In genomic region chr9:15735083-15735974, GRCh38 we compare ENCODE assay signal across 13 cellular contexts.
A peak's percentile ranks its signal among the peaks of the same experiment; 100 is the strongest.
DNase-seq lines count a peak whose midpoint lies in the region; ATAC-seq and TF ChIP-seq lines count a peak whose summit lies in the region.
"Had no signal": no experiment of that assay in that cellular context is flagged by ENCODE, and none has a peak within 500 bp of the region (broad histone marks: within the 10 kb centered on the region; RNA-seq: fewer than 3 reads in every experiment).

No MANE protein-coding gene starts in this region.

- no peaks in the 10 kb centered on the region for H3K27me3 ChIP-seq in osteoblast (ENCODE audit: insufficient read depth, low read length)

- H3K9me3 Mint-ChIP-seq in glutamatergic neuron (ENCODE audit: unreplicated experiment): no peaks in the 10 kb centered on the region
- H3K9me3 Mint-ChIP-seq: activated CD4-positive, alpha-beta T cell treated with anti-CD3 and anti-CD28 coated beads, Interleukin-2, amount 10 ng/mL, durations not matched to agents 24 days and 14 days; activated naive CD4-positive, alpha-beta T cell treated with anti-CD3 and anti-CD28 coated beads, Interleukin-2, amount 50 U/mL, for 24 hours had no signal

- no peaks in the 10 kb centered on the region for H3K4me1 Mint-ChIP-seq in glutamatergic neuron (ENCODE audit: low read depth, unreplicated experiment)
- H3K4me1 Mint-ChIP-seq: activated CD4-positive, alpha-beta T cell treated with anti-CD3 and anti-CD28 coated beads, Interleukin-2, amount 10 ng/mL, durations not matched to agents 24 days and 14 days; activated naive CD4-positive, alpha-beta T cell treated with anti-CD3 and anti-CD28 coated beads, Interleukin-2, amount 50 U/mL, for 24 hours had no signal

- no peaks in the 10 kb centered on the region for H4K20me1 ChIP-seq in osteoblast (ENCODE audit: insufficient read depth, low read length)

- H3K36me3 Mint-ChIP-seq in glutamatergic neuron (ENCODE audit: unreplicated experiment): no peaks in the 10 kb centered on the region
- H3K36me3 Mint-ChIP-seq: activated naive CD4-positive, alpha-beta T cell treated with anti-CD3 and anti-CD28 coated beads, Interleukin-2, amount 50 U/mL, for 24 hours had no signal

- H3K4me3 ChIP-seq in osteoblast (ENCODE audit: insufficient read depth, low read length): no peak overlapping the region

- no peaks in the 10 kb centered on the region for H3K27me3 Mint-ChIP-seq in glutamatergic neuron (ENCODE audit: unreplicated experiment)
- H3K27me3 Mint-ChIP-seq: activated CD4-positive, alpha-beta T cell treated with anti-CD3 and anti-CD28 coated beads, Interleukin-2, amount 10 ng/mL, durations not matched to agents 24 days and 14 days; activated naive CD4-positive, alpha-beta T cell treated with anti-CD3 and anti-CD28 coated beads, Interleukin-2, amount 50 U/mL, for 24 hours had no signal

- H3K79me2 ChIP-seq in osteoblast (ENCODE audit: insufficient read depth, low read length): no peaks in the 10 kb centered on the region

- ATAC-seq in GM19328 (IDR thresholded peaks at IDR 0.05; ENCODE audit: unreplicated experiment): no peak
- ATAC-seq in GM18502 (IDR thresholded peaks at IDR 0.05; ENCODE audit: poor library complexity, unreplicated experiment): no peak
- ATAC-seq in GM21723 (IDR thresholded peaks at IDR 0.05; ENCODE audit: unreplicated experiment): no peak
- ATAC-seq: HCT116, left ventricle myocardium superior had no signal

- no peak overlapping the region for H2AFZ ChIP-seq in osteoblast (ENCODE audit: low read length)

- peaks cover 49% of the 10 kb centered on the region for H3K4me1 ChIP-seq in osteoblast (ENCODE audit: insufficient read depth, low read length)

- H3K36me3 ChIP-seq in osteoblast (ENCODE audit: insufficient read depth, low read length): no peaks in the 10 kb centered on the region

- peak overlapping the region; percentile 64 for H3K4me2 ChIP-seq in osteoblast (ENCODE audit: insufficient read depth, low read length)

- no peak overlapping the region for H3K27ac Mint-ChIP-seq in glutamatergic neuron (ENCODE audit: unreplicated experiment)
- H3K27ac Mint-ChIP-seq: activated CD4-positive, alpha-beta T cell treated with anti-CD3 and anti-CD28 coated beads, Interleukin-2, amount 10 ng/mL, durations not matched to agents 24 days and 14 days; activated naive CD4-positive, alpha-beta T cell treated with anti-CD3 and anti-CD28 coated beads, Interleukin-2, amount 50 U/mL, for 24 hours had no signal

- DNase-seq in DMS 273 (lab: John Stamatoyannopoulos, UW; ENCODE audit: unreplicated experiment) (peak; percentile 45), NCI-H226 (peak; percentile 81), epidermal melanocyte (ENCODE audit: insufficient read length, low spot score) (peak; percentile 24), osteoblast (ENCODE audit: insufficient read length, low spot score, missing footprints) (peak; percentile 82), glutamatergic neuron (no peak)
- DNase-seq: activated CD4-positive, alpha-beta T cell treated with anti-CD3 and anti-CD28 coated beads, Interleukin-2, amount 10 ng/mL, durations not matched to agents 24 days and 14 days; left ventricle myocardium superior; NCI-H146 had no signal

- H3K27ac ChIP-seq in osteoblast (ENCODE audit: low read depth, low read length): peak overlapping the region; percentile 61

- TF ChIP-seq CTCF in osteoblast (IDR thresholded peaks at IDR 0.05; ENCODE audit: extremely low read depth, low read depth, low read length) (no peak), glutamatergic neuron (IDR thresholded peaks at IDR 0.05; ENCODE audit: partially characterized antibody, unreplicated experiment) (no peak)

- H3K4me3 Mint-ChIP-seq in glutamatergic neuron (ENCODE audit: unreplicated experiment): no peak overlapping the region
- H3K4me3 Mint-ChIP-seq: activated CD4-positive, alpha-beta T cell treated with anti-CD3 and anti-CD28 coated beads, Interleukin-2, amount 10 ng/mL, durations not matched to agents 24 days and 14 days; activated naive CD4-positive, alpha-beta T cell treated with anti-CD3 and anti-CD28 coated beads, Interleukin-2, amount 50 U/mL, for 24 hours had no signal

- no peaks in the 10 kb centered on the region for H3K9me3 ChIP-seq in osteoblast (ENCODE audit: low read depth, low read length)
